Comparison of ENCODE assay signal across 2 cellular contexts in the genomic region with DNA sequence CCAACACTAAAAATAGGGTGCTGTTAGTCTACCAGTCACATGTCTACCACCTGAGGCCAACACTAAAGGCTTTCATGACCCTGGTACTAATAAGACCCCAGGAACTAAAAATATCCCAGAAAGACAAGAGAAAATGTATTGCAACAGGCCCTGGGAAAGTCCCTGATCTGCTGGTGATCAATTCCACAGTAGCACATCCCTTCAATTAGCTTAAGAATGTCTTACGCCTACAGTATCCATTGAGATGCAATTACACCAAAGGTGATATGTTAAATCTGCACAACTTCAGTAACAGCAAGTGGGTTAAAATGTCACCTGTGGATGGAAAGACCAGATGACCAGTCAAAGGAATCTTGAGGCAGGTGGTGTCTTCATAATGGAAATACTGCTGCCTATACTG.
TF ChIP-seq lines count a peak whose summit lies in the region.

No MANE protein-coding gene starts in this region.

TF ChIP-seq in A549, 52 proteins besides CTCF, POLR2A, EP300 and RAD21:
- TF ChIP-seq BHLHE40 (IDR thresholded peaks at IDR 0.05; ENCODE audit: low read depth, low read length) (no peak), REST (IDR thresholded peaks at IDR 0.05) (no peak), TFCP2L1 (CRISPR knock-in tag; IDR thresholded peaks at IDR 0.05) (no peak), PBX3 (IDR thresholded peaks at IDR 0.05) (no peak), SMC3 (IDR thresholded peaks at IDR 0.05) (no peak), HOXB5 (CRISPR knock-in tag; IDR thresholded peaks at IDR 0.05) (no peak), FOSL2 (IDR thresholded peaks at IDR 0.05) (no peak), FOSL2 (CRISPR knock-in tag; IDR thresholded peaks at IDR 0.05) (no peak), CBX2 (IDR thresholded peaks at IDR 0.05; ENCODE audit: borderline replicate concordance, low read depth) (no peak), NPAS2 (CRISPR knock-in tag; IDR thresholded peaks at IDR 0.05; ENCODE audit: borderline replicate concordance) (no peak), RARB (CRISPR knock-in tag; IDR thresholded peaks at IDR 0.05) (no peak)
- TF ChIP-seq, protein P1, sequence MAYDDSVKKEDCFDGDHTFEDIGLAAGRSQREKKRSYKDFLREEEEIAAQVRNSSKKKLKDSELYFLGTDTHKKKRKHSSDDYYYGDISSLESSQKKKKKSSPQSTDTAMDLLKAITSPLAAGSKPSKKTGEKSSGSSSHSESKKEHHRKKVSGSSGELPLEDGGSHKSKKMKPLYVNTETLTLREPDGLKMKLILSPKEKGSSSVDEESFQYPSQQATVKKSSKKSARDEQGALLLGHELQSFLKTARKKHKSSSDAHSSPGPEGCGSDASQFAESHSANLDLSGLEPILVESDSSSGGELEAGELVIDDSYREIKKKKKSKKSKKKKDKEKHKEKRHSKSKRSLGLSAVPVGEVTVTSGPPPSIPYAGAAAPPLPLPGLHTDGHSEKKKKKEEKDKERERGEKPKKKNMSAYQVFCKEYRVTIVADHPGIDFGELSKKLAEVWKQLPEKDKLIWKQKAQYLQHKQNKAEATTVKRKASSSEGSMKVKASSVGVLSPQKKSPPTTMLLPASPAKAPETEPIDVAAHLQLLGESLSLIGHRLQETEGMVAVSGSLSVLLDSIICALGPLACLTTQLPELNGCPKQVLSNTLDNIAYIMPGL (CRISPR knock-in tag; IDR thresholded peaks at IDR 0.05; ENCODE audit: borderline replicate concordance): no peak
TF ChIP-seq in A549: peak in this region for 0.

TF ChIP-seq in H1, 55 proteins besides CTCF, POLR2A, EP300 and RAD21:
- no peak for TF ChIP-seq SP1 (IDR thresholded peaks at IDR 0.05; ENCODE audit: low read depth, low read length)
- TF ChIP-seq EZH2 (IDR thresholded peaks at IDR 0.05; ENCODE audit: low read depth, low read length, severe bottlenecking): no peak
- TF ChIP-seq SIX5 (IDR thresholded peaks at IDR 0.05; ENCODE audit: low read depth, low read length): no peak
- no peak for TF ChIP-seq SUZ12 (IDR thresholded peaks at IDR 0.05; ENCODE audit: low read length)
- TF ChIP-seq MAFK (IDR thresholded peaks at IDR 0.05; ENCODE audit: low read depth, low read length): no peak
- no peak for TF ChIP-seq BACH1 (IDR thresholded peaks at IDR 0.05; ENCODE audit: low read length)
- TF ChIP-seq CHD1 (IDR thresholded peaks at IDR 0.05; ENCODE audit: low read depth, low read length): no peak
- TF ChIP-seq ASH2L (IDR thresholded peaks at IDR 0.05; ENCODE audit: low read length): no peak
- TF ChIP-seq EGR1 (IDR thresholded peaks at IDR 0.05; ENCODE audit: borderline replicate concordance, low read depth, low read length): 0 out of 2 replicates have a peak, but pooled peaks have one; percentile 26
- TF ChIP-seq TEAD4 (IDR thresholded peaks at IDR 0.05; ENCODE audit: low read depth, low read length): peak; percentile 24; the same call in 1 of the 2 replicates
- TF ChIP-seq, protein P2, sequence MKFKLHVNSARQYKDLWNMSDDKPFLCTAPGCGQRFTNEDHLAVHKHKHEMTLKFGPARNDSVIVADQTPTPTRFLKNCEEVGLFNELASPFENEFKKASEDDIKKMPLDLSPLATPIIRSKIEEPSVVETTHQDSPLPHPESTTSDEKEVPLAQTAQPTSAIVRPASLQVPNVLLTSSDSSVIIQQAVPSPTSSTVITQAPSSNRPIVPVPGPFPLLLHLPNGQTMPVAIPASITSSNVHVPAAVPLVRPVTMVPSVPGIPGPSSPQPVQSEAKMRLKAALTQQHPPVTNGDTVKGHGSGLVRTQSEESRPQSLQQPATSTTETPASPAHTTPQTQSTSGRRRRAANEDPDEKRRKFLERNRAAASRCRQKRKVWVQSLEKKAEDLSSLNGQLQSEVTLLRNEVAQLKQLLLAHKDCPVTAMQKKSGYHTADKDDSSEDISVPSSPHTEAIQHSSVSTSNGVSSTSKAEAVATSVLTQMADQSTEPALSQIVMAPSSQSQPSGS (IDR thresholded peaks at IDR 0.05; ENCODE audit: low read length): no peak
- TF ChIP-seq NRF1 (IDR thresholded peaks at IDR 0.05; ENCODE audit: low read depth, low read length): no peak
- no peak for TF ChIP-seq RNF2 (IDR thresholded peaks at IDR 0.05; ENCODE audit: borderline replicate concordance, low read depth, low read length, missing control alignments, poor library complexity, severe bottlenecking)
- peak; percentile 87 for TF ChIP-seq CEBPB (IDR thresholded peaks at IDR 0.05; ENCODE audit: low read depth, low read length)
- TF ChIP-seq TBP (IDR thresholded peaks at IDR 0.05; ENCODE audit: low read depth, low read length): no peak
- TF ChIP-seq PHF8 (conservative IDR thresholded peaks at IDR 0.05; ENCODE audit: low read depth, low read length): no peak
- TF ChIP-seq, protein P3, sequence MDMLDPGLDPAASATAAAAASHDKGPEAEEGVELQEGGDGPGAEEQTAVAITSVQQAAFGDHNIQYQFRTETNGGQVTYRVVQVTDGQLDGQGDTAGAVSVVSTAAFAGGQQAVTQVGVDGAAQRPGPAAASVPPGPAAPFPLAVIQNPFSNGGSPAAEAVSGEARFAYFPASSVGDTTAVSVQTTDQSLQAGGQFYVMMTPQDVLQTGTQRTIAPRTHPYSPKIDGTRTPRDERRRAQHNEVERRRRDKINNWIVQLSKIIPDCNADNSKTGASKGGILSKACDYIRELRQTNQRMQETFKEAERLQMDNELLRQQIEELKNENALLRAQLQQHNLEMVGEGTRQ (IDR thresholded peaks at IDR 0.05; ENCODE audit: low read length): no peak
- TF ChIP-seq, protein P4, sequence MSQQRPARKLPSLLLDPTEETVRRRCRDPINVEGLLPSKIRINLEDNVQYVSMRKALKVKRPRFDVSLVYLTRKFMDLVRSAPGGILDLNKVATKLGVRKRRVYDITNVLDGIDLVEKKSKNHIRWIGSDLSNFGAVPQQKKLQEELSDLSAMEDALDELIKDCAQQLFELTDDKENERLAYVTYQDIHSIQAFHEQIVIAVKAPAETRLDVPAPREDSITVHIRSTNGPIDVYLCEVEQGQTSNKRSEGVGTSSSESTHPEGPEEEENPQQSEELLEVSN (IDR thresholded peaks at IDR 0.05): no peak; the same call in 1 of the 2 replicates
- TF ChIP-seq CBX8 (IDR thresholded peaks at IDR 0.05; ENCODE audit: borderline replicate concordance, low read depth, low read length): no peak
- no peak for TF ChIP-seq CREB1 (IDR thresholded peaks at IDR 0.05)
- no peak for TF ChIP-seq CBX5 (IDR thresholded peaks at IDR 0.05; ENCODE audit: low read depth, low read length)
- TF ChIP-seq SP4 (IDR thresholded peaks at IDR 0.05; ENCODE audit: low read length): no peak
- no peak for TF ChIP-seq RFX5 (IDR thresholded peaks at IDR 0.05; ENCODE audit: borderline replicate concordance, low read depth, low read length)
- no peak for TF ChIP-seq GABPA (IDR thresholded peaks at IDR 0.05; ENCODE audit: borderline replicate concordance, insufficient read depth, low read length)
- TF ChIP-seq CHD2 (IDR thresholded peaks at IDR 0.05; ENCODE audit: low read length): no peak
- peak; percentile 29 for TF ChIP-seq NANOG (IDR thresholded peaks at IDR 0.05; ENCODE audit: insufficient read depth, low read depth, low read length, poor library complexity, severe bottlenecking)
- TF ChIP-seq POLR2AphosphoS5 (IDR thresholded peaks at IDR 0.05; ENCODE audit: low read depth, low read length): no peak
- no peak for TF ChIP-seq SAP30 (IDR thresholded peaks at IDR 0.05; ENCODE audit: insufficient read depth, insufficient replicate concordance, low read length)
